Comparison of ENCODE assay signal across 9 cellular contexts in genomic region chr18:7812431-7813063, GRCh38.
A peak's percentile ranks its signal among the peaks of the same experiment; 100 is the strongest.
DNase-seq lines count a peak whose midpoint lies in the region; FAIRE-seq and TF ChIP-seq lines count a peak whose summit lies in the region.
"Had no signal": no experiment of that assay in that cellular context is flagged by ENCODE, and none has a peak within 500 bp of the region (broad histone marks: within the 10 kb centered on the region; RNA-seq: fewer than 3 reads in every experiment).

No MANE protein-coding gene starts in this region.

- H3K4me3 ChIP-seq in HEK293 (ENCODE audit: low read depth, low read length) (no peak overlapping the region), thyroid gland (replicated peaks in 1 of 3) (no peak overlapping the region)

- no peak for FAIRE-seq in GM19239 (lab: Jason Lieb, UNC)

- intact Hi-C loops in thyroid gland (cut with DNase I), result no loop called here

- H3K4me1 ChIP-seq in HEK293 (ENCODE audit: control insufficient read depth, insufficient read depth, low read length), result no peaks in the 10 kb centered on the region
- peaks cover 9 to 24% of the 10 kb centered on the region in 2 donors for H3K4me1 ChIP-seq in thyroid gland

- H3K27ac ChIP-seq in HEK293 (ENCODE audit: extremely low read depth, low read depth, low read length) (no peak overlapping the region), thyroid gland (peak overlapping the region in 2 of 3 donors; percentile 39 to 50)

- H3K36me3 ChIP-seq in HEK293 (ENCODE audit: control insufficient read depth in 2 of 2, insufficient read depth in 1 of 2, low read length in 2 of 2), result no peaks in the 10 kb centered on the region
- H3K36me3 ChIP-seq in thyroid gland, result no peaks in the 10 kb centered on the region

- CTCF ChIA-PET in HEK293 (lab: Yijun Ruan, JAX), result interaction anchor here (0.7 to 0.8 kb wide), 2 partner anchors 23 to 336 kb away, joined by 3 to 5 read pairs; no protein-coding TSS in a partner anchor

- WGBS in thyroid gland, 2 donors, result 83 to 89% methylated on average over 3 of the region's 3 CpGs

- no peaks in the 10 kb centered on the region; the same call in 1 of the 2 replicates for H3K9me3 ChIP-seq in HEK293 (ENCODE audit: control insufficient read depth, insufficient read depth, low read depth, low read length)
- no peaks in the 10 kb centered on the region for H3K9me3 ChIP-seq in thyroid gland

- POLR2A ChIA-PET in HEK293 (lab: Yijun Ruan, JAX), result interaction anchor here (0.7 kb wide), 1 partner anchor 652 kb away, joined by 3 read pairs; no protein-coding TSS in a partner anchor

- TF ChIP-seq POLR2A in thyroid gland (IDR thresholded peaks at IDR 0.05), result no peak

- DNase-seq in astrocyte of the hippocampus (ENCODE audit: low read depth, low spot score) (peak; percentile 85), iris pigment epithelial cell (ENCODE audit: low read depth) (peak; percentile 80), thyroid gland (peak in 1 of 2 donors; percentile 15), superior temporal gyrus (ENCODE audit: extremely low spot score) (no peak), SK-N-DZ (ENCODE audit: low spot score) (no peak), GM19239 (ENCODE audit: insufficient read length, low spot score) (no peak)
- DNase-seq: activated CD8-positive, alpha-beta T cell treated with anti-CD3 and anti-CD28 coated beads, Interleukin-2, amount 10 ng/mL, durations not matched to agents 7 days and 5 days; NCI-H510A had no signal

- H3K27me3 ChIP-seq in thyroid gland, result no peaks in the 10 kb centered on the region

- TF ChIP-seq CTCF in HEK293 (tag by site-specific recombination; IDR thresholded peaks at IDR 0.05), result no peak
- no peak for TF ChIP-seq CTCF in thyroid gland (IDR thresholded peaks at IDR 0.05)

TF ChIP-seq in HEK293, 187 proteins besides CTCF, POLR2A, EP300 and RAD21:
- TF ChIP-seq ZNF302 (tag by site-specific recombination; IDR thresholded peaks at IDR 0.05; ENCODE audit: low read depth), result no peak
- 0 out of 2 replicates have a peak, but pooled peaks have one; percentile 13 for TF ChIP-seq GLIS1 (tag by site-specific recombination; IDR thresholded peaks at IDR 0.05)

Comparison
In these comparisons a context has a peak if more than half of its experiments do, and no peak if none do; other contexts are left out.
1. DNase-seq: peak in astrocyte of the hippocampus (single experiment) and iris pigment epithelial cell (single experiment); none in superior temporal gyrus (single experiment), SK-N-DZ (single experiment) and GM19239 (single experiment).